11 cellular contexts compared by ENCODE assay signal in the genomic region with DNA sequence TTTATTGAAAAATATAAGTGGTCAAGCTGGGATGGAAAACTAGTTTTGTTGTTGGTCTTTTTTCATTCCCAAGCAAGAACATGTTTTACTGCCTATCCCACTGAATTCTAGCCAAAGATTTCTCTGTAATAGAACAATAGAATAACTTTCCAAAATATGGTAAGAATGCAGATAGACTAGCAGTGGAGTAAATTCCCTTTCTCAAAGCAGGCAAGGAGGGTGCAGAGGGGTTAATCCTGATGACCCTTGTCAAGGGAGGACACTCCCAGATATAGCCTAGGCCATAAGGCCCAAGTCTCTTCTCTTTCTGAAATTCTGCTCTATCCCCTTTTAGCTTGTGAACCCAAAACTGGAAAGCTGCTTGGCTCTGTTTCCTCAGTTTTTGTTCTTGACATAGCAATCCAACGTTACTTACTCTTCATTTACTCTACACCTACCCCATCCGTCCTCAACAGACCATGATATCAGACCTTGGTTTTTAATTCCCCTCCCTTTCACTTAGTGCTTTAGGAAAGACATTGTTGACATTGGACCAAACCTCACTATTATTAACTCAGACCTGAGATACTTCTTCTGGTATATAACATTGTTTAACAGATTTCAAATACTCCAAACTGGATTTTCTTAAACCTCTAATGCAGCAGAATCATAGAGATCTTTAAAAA.
DNase-seq lines count a peak whose midpoint lies in the region; ATAC-seq, FAIRE-seq and TF ChIP-seq lines count a peak whose summit lies in the region.
"Had no signal": no experiment of that assay in that cellular context is flagged by ENCODE, and none has a peak within 500 bp of the region (broad histone marks: within the 10 kb centered on the region; RNA-seq: fewer than 3 reads in every experiment).

No MANE protein-coding gene starts in this region.

- H3K4me3 Mint-ChIP-seq in HFFc6 (peak overlapping the region; percentile 10), endothelial cell (ENCODE audit: unreplicated experiment) (no peak overlapping the region)
- no peak overlapping the region for H3K4me3 Mint-ChIP-seq in T-helper 2 cell treated with Interferon-gamma antibody and Interleukin-4, amounts not matched to agents 5 μg/mL and 100 μg/mL, for 36 hours

- H3K4me1 ChIP-seq in gastroesophageal sphincter (peaks cover 15 to 49% (median 17%) of the 10 kb centered on the region in 3 donors), stomach smooth muscle (ENCODE audit: control insufficient read depth, insufficient read depth, low read length) (peaks cover 27% of the 10 kb centered on the region)

- DNase-seq in HFFc6: no peak
- no peak for DNase-seq in endothelial cell (ENCODE audit: low spot score)
- no peak for DNase-seq in urothelium cell line (ENCODE audit: low spot score)
- DNase-seq in T-helper 2 cell treated with Interferon-gamma antibody and Interleukin-4, amounts not matched to agents 5 μg/mL and 100 μg/mL, for 36 hours (ENCODE audit: low spot score): no peak
- DNase-seq: activated CD4-positive, alpha-beta T cell treated with anti-CD3 and anti-CD28 coated beads for 4 hours; activated gamma-delta T cell treated with Interleukin-2 at 50 U/mL for 16 hours; effector CD4-positive, alpha-beta T cell; KG1 had no signal

- H3K27ac Mint-ChIP-seq in HFFc6 (peak overlapping the region; percentile 94), endothelial cell (ENCODE audit: unreplicated experiment) (no peak overlapping the region)
- no peak overlapping the region for H3K27ac Mint-ChIP-seq in T-helper 2 cell treated with Interferon-gamma antibody and Interleukin-4, amounts not matched to agents 5 μg/mL and 100 μg/mL, for 36 hours

- WGBS in adipose tissue, 3 donors: 26 to 57% (median 45%) methylated on average over 2 of the region's 2 CpGs
- 5 to 32% methylated on average over 2 of the region's 2 CpGs for WGBS in gastroesophageal sphincter (ENCODE audit: low coverage in 1 of 2), 2 donors

- no peak overlapping the region for H3K9ac ChIP-seq in stomach smooth muscle (ENCODE audit: low read length in 2 of 2)

- peaks cover 89% of the 10 kb centered on the region for H3K4me1 Mint-ChIP-seq in HFFc6 (ENCODE audit: low read depth)
- peaks cover 5% of the 10 kb centered on the region for H3K4me1 Mint-ChIP-seq in endothelial cell (ENCODE audit: unreplicated experiment)
- peaks cover 5% of the 10 kb centered on the region for H3K4me1 Mint-ChIP-seq in T-helper 2 cell treated with Interferon-gamma antibody and Interleukin-4, amounts not matched to agents 5 μg/mL and 100 μg/mL, for 36 hours (ENCODE audit: low read depth)

- H3K4me3 ChIP-seq in gastroesophageal sphincter: no peak overlapping the region
- H3K4me3 ChIP-seq in stomach smooth muscle (ENCODE audit: low read length in 2 of 2): no peak overlapping the region

- peaks cover 29% of the 10 kb centered on the region for H3K36me3 Mint-ChIP-seq in HFFc6 (ENCODE audit: low read depth)
- H3K36me3 Mint-ChIP-seq in endothelial cell (ENCODE audit: low read depth, unreplicated experiment): no peaks in the 10 kb centered on the region
- no peaks in the 10 kb centered on the region for H3K36me3 Mint-ChIP-seq in T-helper 2 cell treated with Interferon-gamma antibody and Interleukin-4, amounts not matched to agents 5 μg/mL and 100 μg/mL, for 36 hours (ENCODE audit: low read depth)

- no peaks in the 10 kb centered on the region for H3K9me3 Mint-ChIP-seq in HFFc6
- no peaks in the 10 kb centered on the region for H3K9me3 Mint-ChIP-seq in endothelial cell (ENCODE audit: unreplicated experiment)
- no peaks in the 10 kb centered on the region for H3K9me3 Mint-ChIP-seq in T-helper 2 cell treated with Interferon-gamma antibody and Interleukin-4, amounts not matched to agents 5 μg/mL and 100 μg/mL, for 36 hours

- no peak for TF ChIP-seq EP300 in gastroesophageal sphincter (IDR thresholded peaks at IDR 0.05)

- TF ChIP-seq CTCF in HFFc6 (IDR thresholded peaks at IDR 0.05) (no peak), gastroesophageal sphincter (IDR thresholded peaks at IDR 0.05) (no peak), endothelial cell (IDR thresholded peaks at IDR 0.05; ENCODE audit: unreplicated experiment) (no peak)

- no peaks in the 10 kb centered on the region for H3K27me3 Mint-ChIP-seq in HFFc6 (ENCODE audit: insufficient read depth)
- H3K27me3 Mint-ChIP-seq in endothelial cell (ENCODE audit: unreplicated experiment): no peaks in the 10 kb centered on the region
- H3K27me3 Mint-ChIP-seq in T-helper 2 cell treated with Interferon-gamma antibody and Interleukin-4, amounts not matched to agents 5 μg/mL and 100 μg/mL, for 36 hours (ENCODE audit: low read depth): peaks cover 2% of the 10 kb centered on the region

- no peak for ATAC-seq in gastroesophageal sphincter

- H3K27me3 ChIP-seq in gastroesophageal sphincter: no peaks in the 10 kb centered on the region
- no peaks in the 10 kb centered on the region for H3K27me3 ChIP-seq in stomach smooth muscle (ENCODE audit: control insufficient read depth in 1 of 2, insufficient read depth in 2 of 2, low read length in 2 of 2)

- FAIRE-seq in urothelium cell line (lab: Jason Lieb, UNC): no peak

- H3K27ac ChIP-seq in adipose tissue (ENCODE audit: low read depth, low read length): peak overlapping the region; percentile 16
- H3K27ac ChIP-seq in gastroesophageal sphincter: peak overlapping the region; percentile 55 to 76 (median 67)
- peak overlapping the region; percentile 32 for H3K27ac ChIP-seq in stomach smooth muscle (ENCODE audit: low read length)

- no peaks in the 10 kb centered on the region for H3K9me3 ChIP-seq in gastroesophageal sphincter
- no peaks in the 10 kb centered on the region for H3K9me3 ChIP-seq in stomach smooth muscle (ENCODE audit: control insufficient read depth in 2 of 2, low read length in 2 of 2)

- no peak for TF ChIP-seq POLR2A in gastroesophageal sphincter (IDR thresholded peaks at IDR 0.05)

- H3K36me3 ChIP-seq in gastroesophageal sphincter: no peaks in the 10 kb centered on the region
- no peaks in the 10 kb centered on the region for H3K36me3 ChIP-seq in stomach smooth muscle (ENCODE audit: control insufficient read depth in 2 of 2, insufficient read depth in 2 of 2, low read length in 2 of 2)

Comparison
In these comparisons a context has a peak if more than half of its experiments do, and no peak if none do; other contexts are left out.
1. H3K27ac ChIP-seq: peak in every context shown above with its lines; median percentile 67 in gastroesophageal sphincter; 32 in stomach smooth muscle; 16 in adipose tissue.